27 cellular contexts compared by ENCODE assay signal in the genomic region with DNA sequence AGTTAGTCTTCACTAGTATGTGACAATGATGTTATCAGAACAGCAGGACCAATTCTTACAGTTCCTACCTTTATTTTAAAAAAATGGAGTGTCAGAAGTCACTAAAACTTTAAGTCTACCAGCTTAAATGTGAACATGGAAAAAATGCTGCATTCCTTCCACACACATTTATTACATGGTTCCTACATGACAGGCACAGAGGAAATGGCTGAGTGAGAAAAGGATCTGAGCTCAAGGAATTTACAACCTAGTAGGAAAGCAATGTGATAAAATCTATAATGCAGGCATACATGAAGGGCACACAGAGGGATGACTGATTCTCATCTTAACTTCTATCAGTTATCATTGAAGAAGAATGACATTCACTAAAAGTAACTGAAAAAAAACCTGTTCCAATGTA. TPM values are rescaled to one million over a fixed set of nuclear protein-coding genes. Genes with fewer than 3 reads are reported as not detected.
A peak's percentile ranks its signal among the peaks of the same experiment; 100 is the strongest.
DNase-seq lines count a peak whose midpoint lies in the region; ATAC-seq and TF ChIP-seq lines count a peak whose summit lies in the region.
"Had no signal": no experiment of that assay in that cellular context is flagged by ENCODE, and none has a peak within 500 bp of the region (broad histone marks: within the 10 kb centered on the region; RNA-seq: fewer than 3 reads in every experiment).

No MANE protein-coding gene starts in this region.

- no peak overlapping the region for H4K91ac ChIP-seq in trophoblast cell (ENCODE audit: low read depth, low read length)

- H3K4me3 ChIP-seq in trophoblast cell (ENCODE audit: low read depth, low read length) (no peak overlapping the region), colonic mucosa (no peak overlapping the region)
- H3K4me3 ChIP-seq: BLaER1, GM12878 had no signal

- H2BK12ac ChIP-seq in trophoblast cell (ENCODE audit: low read length), result no peak overlapping the region

- H3K18ac ChIP-seq in trophoblast cell (ENCODE audit: low read length), result no peak overlapping the region

- no peak overlapping the region for H4K12ac ChIP-seq in trophoblast cell (ENCODE audit: low read depth, low read length)

- no peak overlapping the region for H2AK5ac ChIP-seq in trophoblast cell (ENCODE audit: low read length)

- H3K36me3 ChIP-seq in trophoblast cell (ENCODE audit: control insufficient read depth in 1 of 2, insufficient read depth in 2 of 2, low read length in 2 of 2) (peaks cover 14 to 15% of the 10 kb centered on the region in 2 experiments), colonic mucosa (peaks cover 4% of the 10 kb centered on the region)

- no peak for ATAC-seq in natural killer cell
- no peak for ATAC-seq in natural killer cell treated with Interleukin-12 subunit alpha and Interleukin-12 subunit beta and Interleukin-15 and Interleukin-18, amount 100 ng/mL, for 72 hours
- ATAC-seq: GM12878 had no signal

- no peaks in the 10 kb centered on the region for H3K79me1 ChIP-seq in trophoblast cell (ENCODE audit: low read length)

- H2AFZ ChIP-seq in trophoblast cell (ENCODE audit: insufficient read depth, low read length, poor library complexity), result no peak overlapping the region

- no peaks in the 10 kb centered on the region for H3K9me3 Mint-ChIP-seq in natural killer cell
- no peaks in the 10 kb centered on the region for H3K9me3 Mint-ChIP-seq in natural killer cell treated with Interleukin-12 subunit alpha and Interleukin-12 subunit beta and Interleukin-15 and Interleukin-18, amount 100 ng/mL, for 72 hours
- H3K9me3 Mint-ChIP-seq: CD14-positive monocyte; CD4-positive, alpha-beta memory T cell; CD4-positive, CD25-positive, alpha-beta regulatory T cell; CD8-positive, alpha-beta memory T cell had no signal

- H3K36me3 Mint-ChIP-seq in natural killer cell, result peaks cover 42% of the 10 kb centered on the region
- H3K36me3 Mint-ChIP-seq in natural killer cell treated with Interleukin-12 subunit alpha and Interleukin-12 subunit beta and Interleukin-15 and Interleukin-18, amount 100 ng/mL, for 72 hours, result peaks cover 12% of the 10 kb centered on the region

- no peaks in the 10 kb centered on the region for H3K4me1 Mint-ChIP-seq in natural killer cell
- H3K4me1 Mint-ChIP-seq in natural killer cell treated with Interleukin-12 subunit alpha and Interleukin-12 subunit beta and Interleukin-15 and Interleukin-18, amount 100 ng/mL, for 72 hours (ENCODE audit: low read depth in 2 of 2), result peaks cover 0 to 4% of the 10 kb centered on the region in 2 donors
- H3K4me1 Mint-ChIP-seq: CD14-positive monocyte; CD4-positive, alpha-beta memory T cell; CD4-positive, CD25-positive, alpha-beta regulatory T cell; CD8-positive, alpha-beta memory T cell had no signal

- H3K27ac ChIP-seq in trophoblast cell (ENCODE audit: low read depth, low read length) (no peak overlapping the region), colonic mucosa (no peak overlapping the region)
- H3K27ac ChIP-seq: BLaER1 had no signal

- H3K23ac ChIP-seq in trophoblast cell (ENCODE audit: low read length), result no peak overlapping the region

- TF ChIP-seq CTCF in natural killer cell (IDR thresholded peaks at IDR 0.05) (no peak), colonic mucosa (IDR thresholded peaks at IDR 0.05) (no peak)

- no peaks in the 10 kb centered on the region for H3K79me2 ChIP-seq in trophoblast cell (ENCODE audit: control insufficient read depth, insufficient read depth, low read length, poor library complexity)

- no peak overlapping the region for H4K8ac ChIP-seq in trophoblast cell (ENCODE audit: low read depth, low read length)

- no peaks in the 10 kb centered on the region for H3K27me3 Mint-ChIP-seq in natural killer cell (ENCODE audit: low read depth in 2 of 2)
- no peaks in the 10 kb centered on the region for H3K27me3 Mint-ChIP-seq in natural killer cell treated with Interleukin-12 subunit alpha and Interleukin-12 subunit beta and Interleukin-15 and Interleukin-18, amount 100 ng/mL, for 72 hours
- H3K27me3 Mint-ChIP-seq: CD4-positive, alpha-beta memory T cell; CD4-positive, CD25-positive, alpha-beta regulatory T cell; CD8-positive, alpha-beta memory T cell had no signal

- no peak overlapping the region for H2BK5ac ChIP-seq in trophoblast cell (ENCODE audit: low read depth, low read length, poor library complexity)

- no peak overlapping the region for H2BK120ac ChIP-seq in trophoblast cell (ENCODE audit: insufficient read depth, low read length, poor library complexity)

- H3K14ac ChIP-seq in trophoblast cell (ENCODE audit: low read length), result no peak overlapping the region

- H3K4ac ChIP-seq in trophoblast cell (ENCODE audit: low read depth, low read length), result no peak overlapping the region

- no peaks in the 10 kb centered on the region for H3K27me3 ChIP-seq in trophoblast cell (ENCODE audit: insufficient read depth, low read length)
- no peaks in the 10 kb centered on the region for H3K27me3 ChIP-seq in colonic mucosa
- H3K27me3 ChIP-seq: BE2C, BLaER1 had no signal

- H3K9ac ChIP-seq in trophoblast cell (ENCODE audit: low read length), result no peak overlapping the region
- H3K9ac ChIP-seq in colonic mucosa (ENCODE audit: low read depth in 2 of 2, low read length in 2 of 2), result no peak overlapping the region
- H3K9ac ChIP-seq: BLaER1 had no signal

- H3K4me2 ChIP-seq in trophoblast cell (ENCODE audit: low read length), result no peak overlapping the region
- H3K4me2 ChIP-seq: BLaER1 had no signal

- H3K4me1 ChIP-seq in trophoblast cell (ENCODE audit: control insufficient read depth in 1 of 2, insufficient read depth in 2 of 2, low read length in 2 of 2) (peaks cover 0 to 3% of the 10 kb centered on the region in 2 experiments), colonic mucosa (no peaks in the 10 kb centered on the region)
- H3K4me1 ChIP-seq: BE2C, BLaER1 had no signal

- no peak for DNase-seq in natural killer cell
- DNase-seq in natural killer cell treated with Interleukin-12 subunit alpha and Interleukin-12 subunit beta and Interleukin-15 and Interleukin-18, amount 100 ng/mL, for 72 hours (ENCODE audit: low spot score), result no peak
- peak; percentile 74 to 91 for DNase-seq in trophoblast cell
- DNase-seq in colonic mucosa, result no peak
- no peak for DNase-seq in activated CD8-positive, alpha-beta memory T cell treated with anti-CD3 and anti-CD28 coated beads, Interleukin-2, amount 50 U/mL, for 48 hours
- DNase-seq: 8988T; ACHN; BE2C; C1 segment of cervical spinal cord; CD4-positive, alpha-beta memory T cell; CD4-positive, CD25-positive, alpha-beta regulatory T cell; CD8-positive, alpha-beta memory T cell; COR-L47; DMS 273 treated with DMSO at 0.1 percent for 48 hours; DMS153; DMS53; DMS79; DND-41; EL; GDM1 had no signal

- H3K4me3 Mint-ChIP-seq in natural killer cell, result no peak overlapping the region
- H3K4me3 Mint-ChIP-seq in natural killer cell treated with Interleukin-12 subunit alpha and Interleukin-12 subunit beta and Interleukin-15 and Interleukin-18, amount 100 ng/mL, for 72 hours, result no peak overlapping the region
- H3K4me3 Mint-ChIP-seq: CD14-positive monocyte; CD4-positive, alpha-beta memory T cell; CD4-positive, CD25-positive, alpha-beta regulatory T cell; CD8-positive, alpha-beta memory T cell had no signal

- H3K27ac Mint-ChIP-seq in natural killer cell, result peak overlapping the region; percentile 16 to 58
- H3K27ac Mint-ChIP-seq in natural killer cell treated with Interleukin-12 subunit alpha and Interleukin-12 subunit beta and Interleukin-15 and Interleukin-18, amount 100 ng/mL, for 72 hours, result peak overlapping the region in 1 of 2 donors; percentile 58
- H3K27ac Mint-ChIP-seq: CD14-positive monocyte; CD4-positive, alpha-beta memory T cell; CD8-positive, alpha-beta memory T cell had no signal

- H3K9me3 ChIP-seq in trophoblast cell (ENCODE audit: insufficient read depth, low read depth, low read length) (no peaks in the 10 kb centered on the region), colonic mucosa (no peaks in the 10 kb centered on the region)
- H3K9me3 ChIP-seq: BE2C, BLaER1 had no signal

- intact Hi-C loops in natural killer cell (cut with micrococcal nuclease) (no loop called here), colonic mucosa (cut with DNase I) (no loop called here)

RNA-seq across cellular contexts. Expression of gene CLDN25, which starts 23.0 kb away (rescaled TPM):
- not detected for total RNA-seq in natural killer cell
- not detected for total RNA-seq in natural killer cell treated with Interleukin-12 subunit alpha and Interleukin-12 subunit beta and Interleukin-15 and Interleukin-18, amount 100 ng/mL, for 72 hours
- not detected in 2 replicates for polyA plus RNA-seq in trophoblast cell (2013)
- total RNA-seq in colonic mucosa, result not detected
- total RNA-seq: A673; CD4-positive, alpha-beta memory T cell; CD4-positive, CD25-positive, alpha-beta regulatory T cell; CD8-positive, alpha-beta memory T cell; Daoy; G401; GM12878 had no signal
- polyA plus RNA-seq: AG04450; CD14-positive monocyte; CD4-positive, alpha-beta memory T cell; CD4-positive, CD25-positive, alpha-beta regulatory T cell; CD8-positive, alpha-beta memory T cell; GM12878 had no signal

RNA-seq across cellular contexts. Expression of gene ZW10, which starts 29.1 kb away (rescaled TPM):
- total RNA-seq in natural killer cell, result 1 to 10 TPM; 5.8 to 9.6 (median 6.6) TPM
- 10 to 100 TPM; 19.6 to 23.8 TPM for total RNA-seq in natural killer cell treated with Interleukin-12 subunit alpha and Interleukin-12 subunit beta and Interleukin-15 and Interleukin-18, amount 100 ng/mL, for 72 hours
- polyA plus RNA-seq in trophoblast cell (2013), result 14.3 and 14.6 TPM in 2 replicates
- 10 to 100 TPM; 12.3 to 17.8 TPM for total RNA-seq in colonic mucosa

Comparison
In these comparisons a context has a peak if more than half of its experiments do, and no peak if none do; other contexts are left out.
1. DNase-seq: peak in trophoblast cell (2 of 2); none in natural killer cell (single experiment), natural killer cell treated with Interleukin-12 subunit alpha and Interleukin-12 subunit beta and Interleukin-15 and Interleukin-18, amount 100 ng/mL, for 72 hours (single experiment), colonic mucosa (single experiment) and activated CD8-positive, alpha-beta memory T cell treated with anti-CD3 and anti-CD28 coated beads, Interleukin-2, amount 50 U/mL, for 48 hours (single experiment).